Comparison of ENCODE assay signal across 8 cellular contexts in the genomic region with DNA sequence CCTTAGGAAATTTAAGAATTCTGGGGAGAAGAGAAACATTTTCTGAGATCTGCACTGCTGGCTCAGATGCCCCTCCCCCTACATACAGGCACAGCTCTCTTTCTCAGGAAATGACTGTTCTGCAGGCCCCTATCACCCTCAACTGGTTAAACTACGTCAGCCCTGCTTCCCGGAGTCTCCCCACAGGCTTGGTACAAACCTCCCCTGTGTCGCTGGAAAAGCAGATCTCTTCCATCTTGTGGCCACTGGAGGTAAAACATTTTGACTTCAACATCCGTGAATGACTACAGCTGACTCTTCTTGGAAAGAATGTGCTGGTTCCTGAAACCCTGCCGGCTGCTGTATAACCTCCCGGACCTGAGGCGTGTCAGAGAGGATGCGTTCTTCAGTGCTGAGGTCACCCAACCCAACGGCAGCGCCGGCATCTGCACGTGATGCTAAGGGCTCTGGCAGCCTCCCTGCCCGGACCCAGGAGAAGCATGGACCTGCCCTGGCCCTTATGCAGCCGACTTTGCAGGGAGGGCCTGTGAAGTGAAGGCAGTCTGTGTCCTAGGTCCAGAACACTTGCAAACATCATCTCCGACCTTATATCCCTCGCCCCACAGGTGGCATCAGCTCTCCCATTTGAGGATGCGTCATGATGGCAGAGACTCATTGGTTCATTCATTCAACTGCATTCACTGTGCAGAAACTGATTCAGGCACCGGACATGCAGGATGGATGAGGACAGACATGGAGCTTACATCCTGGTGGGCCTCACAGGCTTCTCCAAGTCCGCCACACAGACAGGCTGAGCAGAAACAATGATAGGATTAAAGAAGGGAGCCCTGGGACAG.
DNase-seq lines count a peak whose midpoint lies in the region; ATAC-seq lines count a peak whose summit lies in the region.

No MANE protein-coding gene starts in this region.

- H3K4me1 ChIP-seq in neuron (ENCODE audit: insufficient read depth, low read length) = peaks cover 7% of the 10 kb centered on the region

- H3K36me3 ChIP-seq in neuron (ENCODE audit: insufficient read depth, low read length) = peaks cover 23% of the 10 kb centered on the region

- no peaks in the 10 kb centered on the region for H3K27me3 ChIP-seq in neuron (ENCODE audit: insufficient read depth, low read length)

- peak; percentile 85 for DNase-seq in COR-L47 (lab: John Stamatoyannopoulos, UW)
- peak; percentile 95 for DNase-seq in KBM-7
- peak; percentile 49 for DNase-seq in RPMI8226
- DNase-seq in activated naive CD4-positive, alpha-beta T cell treated with Interleukin-2 at 50 U/mL for 16 hours = peak; percentile 79
- peak; percentile 98 for DNase-seq in foreskin melanocyte
- DNase-seq in substantia nigra (lab: John Stamatoyannopoulos, UW) = peak in 27 of 49 donors; percentile 12 to 80 (median 41)

- peak overlapping the region; percentile 29 for H2AFZ ChIP-seq in neuron (ENCODE audit: low read depth, low read length)

- in situ Hi-C loops in KBM-7 (cut with MboI; ENCODE audit: low pct_unique_long_range_greater_than_20kb, low sequenced_read_pairs) = no loop called here

- H3K4me3 ChIP-seq in neuron (ENCODE audit: low read length) = no peak overlapping the region

- ATAC-seq in GM21526 (IDR thresholded peaks at IDR 0.05; ENCODE audit: low FRiP score, unreplicated experiment) = peak; percentile 39

- H3K9me3 ChIP-seq in neuron (ENCODE audit: low read length) = no peaks in the 10 kb centered on the region

- peak overlapping the region; percentile 16 for H3K27ac ChIP-seq in substantia nigra (ENCODE audit: low read depth, low read length, poor library complexity, severe bottlenecking)

Comparison
In these comparisons a context has a peak if more than half of its experiments do, and no peak if none do; other contexts are left out.
1. DNase-seq: peak in every context shown above with its lines; median percentile 98 in foreskin melanocyte; 95 in KBM-7; 85 in COR-L47; 79 in activated naive CD4-positive, alpha-beta T cell treated with Interleukin-2 at 50 U/mL for 16 hours; 49 in RPMI8226; 41 in substantia nigra.